3 cellular contexts compared by ENCODE assay signal in the genomic region with DNA sequence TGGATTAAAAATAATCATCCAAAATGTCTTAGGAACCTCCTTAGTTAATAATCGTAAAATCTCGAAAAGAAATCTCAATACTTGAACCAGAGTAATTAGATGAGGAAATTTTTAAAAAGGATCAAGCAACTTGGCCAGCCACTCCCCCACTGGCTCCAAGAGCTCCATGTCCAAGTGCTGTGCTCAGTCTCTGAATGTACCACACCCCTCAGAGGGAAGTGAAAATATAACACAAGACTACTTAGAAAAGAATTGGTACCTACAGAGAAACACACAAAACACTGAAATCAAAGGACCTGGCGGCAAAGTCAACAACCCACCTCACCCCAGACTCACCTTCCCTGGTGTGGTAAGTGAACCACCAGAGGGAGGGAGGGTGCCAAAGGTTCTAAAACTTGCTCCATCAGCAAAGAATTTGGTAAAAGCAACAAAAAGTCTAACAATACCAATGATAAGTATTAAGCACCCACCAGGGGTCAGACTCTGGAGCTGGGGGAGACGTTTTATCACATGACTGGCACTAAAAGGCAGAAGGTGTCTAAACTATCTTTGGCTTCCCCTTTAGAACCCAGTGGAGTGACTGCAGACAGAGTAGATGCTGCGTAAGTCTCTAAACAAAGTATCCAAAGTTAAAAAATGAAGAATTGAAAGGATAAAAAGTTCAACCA.
TF ChIP-seq lines count a peak whose summit lies in the region.

No MANE protein-coding gene starts in this region.

TF ChIP-seq in SK-N-SH, 30 proteins besides CTCF, POLR2A, EP300 and RAD21:
- TF ChIP-seq SIN3A (IDR thresholded peaks at IDR 0.05; ENCODE audit: borderline replicate concordance, low read depth, low read length) (no peak), TEAD4 (IDR thresholded peaks at IDR 0.05; ENCODE audit: borderline replicate concordance, insufficient read depth) (no peak), MEF2A (IDR thresholded peaks at IDR 0.05; ENCODE audit: borderline replicate concordance, low read depth) (no peak), FOSL2 (IDR thresholded peaks at IDR 0.05; ENCODE audit: borderline replicate concordance, low read depth) (no peak), TCF12 (IDR thresholded peaks at IDR 0.05) (no peak)
- TF ChIP-seq, protein P1, sequence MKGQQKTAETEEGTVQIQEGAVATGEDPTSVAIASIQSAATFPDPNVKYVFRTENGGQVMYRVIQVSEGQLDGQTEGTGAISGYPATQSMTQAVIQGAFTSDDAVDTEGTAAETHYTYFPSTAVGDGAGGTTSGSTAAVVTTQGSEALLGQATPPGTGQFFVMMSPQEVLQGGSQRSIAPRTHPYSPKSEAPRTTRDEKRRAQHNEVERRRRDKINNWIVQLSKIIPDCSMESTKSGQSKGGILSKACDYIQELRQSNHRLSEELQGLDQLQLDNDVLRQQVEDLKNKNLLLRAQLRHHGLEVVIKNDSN (IDR thresholded peaks at IDR 0.05; ENCODE audit: borderline replicate concordance, low read depth) = no peak
- TF ChIP-seq, protein P2, sequence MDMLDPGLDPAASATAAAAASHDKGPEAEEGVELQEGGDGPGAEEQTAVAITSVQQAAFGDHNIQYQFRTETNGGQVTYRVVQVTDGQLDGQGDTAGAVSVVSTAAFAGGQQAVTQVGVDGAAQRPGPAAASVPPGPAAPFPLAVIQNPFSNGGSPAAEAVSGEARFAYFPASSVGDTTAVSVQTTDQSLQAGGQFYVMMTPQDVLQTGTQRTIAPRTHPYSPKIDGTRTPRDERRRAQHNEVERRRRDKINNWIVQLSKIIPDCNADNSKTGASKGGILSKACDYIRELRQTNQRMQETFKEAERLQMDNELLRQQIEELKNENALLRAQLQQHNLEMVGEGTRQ (IDR thresholded peaks at IDR 0.05; ENCODE audit: borderline replicate concordance, low read depth, low read length) = no peak
- TF ChIP-seq, protein P3, sequence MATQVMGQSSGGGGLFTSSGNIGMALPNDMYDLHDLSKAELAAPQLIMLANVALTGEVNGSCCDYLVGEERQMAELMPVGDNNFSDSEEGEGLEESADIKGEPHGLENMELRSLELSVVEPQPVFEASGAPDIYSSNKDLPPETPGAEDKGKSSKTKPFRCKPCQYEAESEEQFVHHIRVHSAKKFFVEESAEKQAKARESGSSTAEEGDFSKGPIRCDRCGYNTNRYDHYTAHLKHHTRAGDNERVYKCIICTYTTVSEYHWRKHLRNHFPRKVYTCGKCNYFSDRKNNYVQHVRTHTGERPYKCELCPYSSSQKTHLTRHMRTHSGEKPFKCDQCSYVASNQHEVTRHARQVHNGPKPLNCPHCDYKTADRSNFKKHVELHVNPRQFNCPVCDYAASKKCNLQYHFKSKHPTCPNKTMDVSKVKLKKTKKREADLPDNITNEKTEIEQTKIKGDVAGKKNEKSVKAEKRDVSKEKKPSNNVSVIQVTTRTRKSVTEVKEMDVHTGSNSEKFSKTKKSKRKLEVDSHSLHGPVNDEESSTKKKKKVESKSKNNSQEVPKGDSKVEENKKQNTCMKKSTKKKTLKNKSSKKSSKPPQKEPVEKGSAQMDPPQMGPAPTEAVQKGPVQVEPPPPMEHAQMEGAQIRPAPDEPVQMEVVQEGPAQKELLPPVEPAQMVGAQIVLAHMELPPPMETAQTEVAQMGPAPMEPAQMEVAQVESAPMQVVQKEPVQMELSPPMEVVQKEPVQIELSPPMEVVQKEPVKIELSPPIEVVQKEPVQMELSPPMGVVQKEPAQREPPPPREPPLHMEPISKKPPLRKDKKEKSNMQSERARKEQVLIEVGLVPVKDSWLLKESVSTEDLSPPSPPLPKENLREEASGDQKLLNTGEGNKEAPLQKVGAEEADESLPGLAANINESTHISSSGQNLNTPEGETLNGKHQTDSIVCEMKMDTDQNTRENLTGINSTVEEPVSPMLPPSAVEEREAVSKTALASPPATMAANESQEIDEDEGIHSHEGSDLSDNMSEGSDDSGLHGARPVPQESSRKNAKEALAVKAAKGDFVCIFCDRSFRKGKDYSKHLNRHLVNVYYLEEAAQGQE (IDR thresholded peaks at IDR 0.05; ENCODE audit: low read depth, low read length) = no peak

TF ChIP-seq in SK-N-SH treated with all-trans-retinoic acid at 6 μM for 48 hours, 23 proteins besides CTCF, POLR2A, EP300 and RAD21:
- TF ChIP-seq ZNF70 (CRISPR knock-in tag; IDR thresholded peaks at IDR 0.05) = no peak
- TF ChIP-seq, protein P4, sequence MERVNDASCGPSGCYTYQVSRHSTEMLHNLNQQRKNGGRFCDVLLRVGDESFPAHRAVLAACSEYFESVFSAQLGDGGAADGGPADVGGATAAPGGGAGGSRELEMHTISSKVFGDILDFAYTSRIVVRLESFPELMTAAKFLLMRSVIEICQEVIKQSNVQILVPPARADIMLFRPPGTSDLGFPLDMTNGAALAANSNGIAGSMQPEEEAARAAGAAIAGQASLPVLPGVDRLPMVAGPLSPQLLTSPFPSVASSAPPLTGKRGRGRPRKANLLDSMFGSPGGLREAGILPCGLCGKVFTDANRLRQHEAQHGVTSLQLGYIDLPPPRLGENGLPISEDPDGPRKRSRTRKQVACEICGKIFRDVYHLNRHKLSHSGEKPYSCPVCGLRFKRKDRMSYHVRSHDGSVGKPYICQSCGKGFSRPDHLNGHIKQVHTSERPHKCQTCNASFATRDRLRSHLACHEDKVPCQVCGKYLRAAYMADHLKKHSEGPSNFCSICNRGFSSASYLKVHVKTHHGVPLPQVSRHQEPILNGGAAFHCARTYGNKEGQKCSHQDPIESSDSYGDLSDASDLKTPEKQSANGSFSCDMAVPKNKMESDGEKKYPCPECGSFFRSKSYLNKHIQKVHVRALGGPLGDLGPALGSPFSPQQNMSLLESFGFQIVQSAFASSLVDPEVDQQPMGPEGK (CRISPR knock-in tag; IDR thresholded peaks at IDR 0.05; ENCODE audit: borderline replicate concordance) = no peak
- no peak for TF ChIP-seq PPARA (CRISPR knock-in tag; IDR thresholded peaks at IDR 0.05; ENCODE audit: borderline replicate concordance)
- no peak for TF ChIP-seq ZC3H10 (CRISPR knock-in tag; IDR thresholded peaks at IDR 0.05)
- no peak for TF ChIP-seq GLIS3 (CRISPR knock-in tag; IDR thresholded peaks at IDR 0.05)

TF ChIP-seq in HepG2, 621 proteins besides CTCF, POLR2A, EP300 and RAD21:
- no peak for TF ChIP-seq FOXJ3 (CRISPR knock-in tag; IDR thresholded peaks at IDR 0.05; ENCODE audit: borderline replicate concordance)
- TF ChIP-seq MAFK (conservative IDR thresholded peaks at IDR 0.05 in 1 of 2, IDR thresholded peaks at IDR 0.05 in 1 of 2; ENCODE audit: low read length in 2 of 2) = peak in 1 of 2 experiments; percentile 24; a peak in 1 of 4 replicates
